Comparison of ENCODE assay signal across 8 cellular contexts in the genomic region with DNA sequence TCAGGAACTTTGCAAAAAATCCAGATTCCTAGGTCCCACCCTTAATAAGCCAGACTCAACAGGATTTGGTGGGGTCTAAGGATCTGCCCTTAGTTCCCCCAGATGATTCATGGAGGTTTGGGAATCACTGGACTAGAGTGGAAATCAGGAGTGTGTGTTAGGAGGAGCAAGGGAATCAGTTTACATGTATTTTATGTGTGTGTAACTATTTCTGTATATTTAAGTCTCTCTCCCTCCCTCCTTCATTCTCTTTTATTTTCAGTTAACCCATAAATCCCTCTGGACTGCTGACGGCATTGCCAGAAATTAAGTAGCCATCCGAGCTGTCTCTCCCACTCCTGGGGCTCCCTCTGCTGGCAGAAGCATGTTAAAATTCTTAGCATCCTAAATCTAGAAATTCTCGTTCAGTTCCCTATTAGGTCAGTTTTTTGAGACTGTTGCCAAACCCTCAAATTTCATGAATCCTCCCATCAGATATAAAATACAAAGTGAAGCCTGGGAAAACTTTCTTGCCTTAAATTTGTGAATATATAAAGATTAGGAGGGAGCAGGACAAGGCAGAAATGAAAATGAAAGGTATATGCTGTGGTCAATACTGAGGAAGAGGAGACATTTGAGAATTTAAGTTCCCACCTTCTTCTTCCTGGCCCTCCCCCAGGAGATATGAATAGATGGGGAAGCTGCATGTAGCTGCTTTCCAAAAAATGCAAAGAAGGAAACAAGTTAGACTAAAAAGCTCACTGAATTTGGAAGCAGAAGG. TPM values are rescaled to one million over a fixed set of nuclear protein-coding genes. Genes with fewer than 3 reads are reported as not detected.
A peak's percentile ranks its signal among the peaks of the same experiment; 100 is the strongest.
DNase-seq lines count a peak whose midpoint lies in the region; ATAC-seq, FAIRE-seq and TF ChIP-seq lines count a peak whose summit lies in the region.

No MANE protein-coding gene starts in this region.

- H3K9me3 ChIP-seq in AG04450 (ENCODE audit: control insufficient read depth, insufficient read depth, low read length) (no peaks in the 10 kb centered on the region), OCI-LY1 (ENCODE audit: low read length) (no peaks in the 10 kb centered on the region)
- no peaks in the 10 kb centered on the region for H3K9me3 ChIP-seq in naive thymus-derived CD4-positive, alpha-beta T cell (ENCODE audit: control insufficient read depth in 2 of 3, low read length in 3 of 3)

- no peaks in the 10 kb centered on the region for H3K9me3 Mint-ChIP-seq in naive thymus-derived CD4-positive, alpha-beta T cell

- H3K27ac Mint-ChIP-seq in naive thymus-derived CD4-positive, alpha-beta T cell = peak overlapping the region in 5 of 9 donors; percentile 14 to 74 (median 37)

- no peaks in the 10 kb centered on the region for H3F3A ChIP-seq in OCI-LY1 (ENCODE audit: insufficient read depth, low read length)

- no peaks in the 10 kb centered on the region for H3K36me3 ChIP-seq in OCI-LY1 (ENCODE audit: insufficient read depth, low read length)
- H3K36me3 ChIP-seq in naive thymus-derived CD4-positive, alpha-beta T cell (ENCODE audit: control insufficient read depth in 2 of 3, insufficient read depth in 3 of 3, low read length in 3 of 3) = no peaks in the 10 kb centered on the region

- H4K20me1 ChIP-seq in OCI-LY1 (ENCODE audit: insufficient read depth, low read length) = no peaks in the 10 kb centered on the region

- H3K27ac ChIP-seq in AG04450 (ENCODE audit: low read depth, low read length) (no peak overlapping the region), OCI-LY1 (ENCODE audit: low read depth, low read length, poor library complexity, severe bottlenecking) (no peak overlapping the region)
- H3K27ac ChIP-seq in naive thymus-derived CD4-positive, alpha-beta T cell (ENCODE audit: low read depth, low read length) = no peak overlapping the region

- H3K4me1 Mint-ChIP-seq in naive thymus-derived CD4-positive, alpha-beta T cell = peaks cover 16 to 48% (median 30%) of the 10 kb centered on the region in 7 donors

- TF ChIP-seq CTCF in AG04450 (IDR thresholded peaks at IDR 0.05; ENCODE audit: low read depth, low read length) (peak; percentile 90), OCI-LY1 (IDR thresholded peaks at IDR 0.05; ENCODE audit: low read length) (peak; percentile 87)

- H3K27me3 ChIP-seq in AG04450 (ENCODE audit: control insufficient read depth, insufficient read depth, low read length) (no peaks in the 10 kb centered on the region), OCI-LY1 (ENCODE audit: insufficient read depth, low read length) (no peaks in the 10 kb centered on the region)
- no peaks in the 10 kb centered on the region for H3K27me3 ChIP-seq in naive thymus-derived CD4-positive, alpha-beta T cell (ENCODE audit: control insufficient read depth in 2 of 2, insufficient read depth in 2 of 2, low read length in 2 of 2)

- no peak overlapping the region for H3K9ac ChIP-seq in OCI-LY1 (ENCODE audit: low read length)

- no peak for FAIRE-seq in HTR-8/SVneo (lab: Jason Lieb, UNC)

- no peak overlapping the region for H2AFZ ChIP-seq in OCI-LY1 (ENCODE audit: low read length)

- H3K4me1 ChIP-seq in OCI-LY1 (ENCODE audit: insufficient read depth, low read length, severe bottlenecking) = no peaks in the 10 kb centered on the region
- peaks cover 0 to 19% of the 10 kb centered on the region in 2 donors for H3K4me1 ChIP-seq in naive thymus-derived CD4-positive, alpha-beta T cell (ENCODE audit: control insufficient read depth in 2 of 2, insufficient read depth in 2 of 2, low read length in 2 of 2)

- no peaks in the 10 kb centered on the region for H3K9me2 ChIP-seq in OCI-LY1 (ENCODE audit: low read depth, low read length)

- intact Hi-C loops in naive thymus-derived CD4-positive, alpha-beta T cell (cut with micrococcal nuclease) = loop anchor here (1.0 to 5.0 kb wide), 12 partner anchors 18 to 491 kb away; partner anchors contain the start of genes UTP25 (in 2 of the 2) and G0S2 (in 1 of the 2)

- H3K79me2 ChIP-seq in OCI-LY1 (ENCODE audit: insufficient read depth, low read length) = no peaks in the 10 kb centered on the region

- H3K4me3 ChIP-seq in AG04450 (ENCODE audit: low read depth, low read length) = no peak overlapping the region
- H3K4me3 ChIP-seq in OCI-LY1 (ENCODE audit: low read depth, low read length, poor library complexity, severe bottlenecking) = no peak overlapping the region
- H3K4me3 ChIP-seq in naive thymus-derived CD4-positive, alpha-beta T cell (ENCODE audit: low read length) = no peak overlapping the region

- DNase-seq in AG04450 (ENCODE audit: low read depth, low spot score) = peak; percentile 70
- peak; percentile 66 for DNase-seq in HTR-8/SVneo (ENCODE audit: insufficient read length, low spot score)
- peak; percentile 72 for DNase-seq in activated T-cell treated with anti-CD3 and anti-CD28 coated beads for 1 hour (ENCODE audit: low read depth)
- DNase-seq in naive thymus-derived CD4-positive, alpha-beta T cell = peak; percentile 36 to 66 (median 57)
- peak; percentile 37 to 58 for DNase-seq in stimulated activated CD8-positive, alpha-beta memory T cell treated with anti-CD3 and anti-CD28 coated beads, Interleukin-7, amount 100 ng/mL, for 48 hours (ENCODE audit: extremely low read depth in 1 of 2, low read depth in 1 of 2)

- H3K36me3 Mint-ChIP-seq in naive thymus-derived CD4-positive, alpha-beta T cell = peaks cover 0 to 8% (median 0%) of the 10 kb centered on the region in 5 donors

- no peaks in the 10 kb centered on the region for H3K27me3 Mint-ChIP-seq in naive thymus-derived CD4-positive, alpha-beta T cell

- H3K4me3 Mint-ChIP-seq in naive thymus-derived CD4-positive, alpha-beta T cell = no peak overlapping the region

- CTCF ChIA-PET in AG04450 (lab: Charles Lee) = interaction anchor here (0.5 to 8.6 kb wide), 19 partner anchors 10 to 1602 kb away, joined by 3 to 159 read pairs (median 5); partner anchors contain the start of genes CAMK1G, HSD11B1 and LAMB3
- CTCF ChIA-PET in naive thymus-derived CD4-positive, alpha-beta T cell (lab: Charles Lee) = interaction anchor here (0.6 to 4.6 kb wide), 20 partner anchors 10 to 125 kb away, joined by 3 to 36 read pairs (median 4); no protein-coding TSS in a partner anchor

- POLR2A ChIA-PET in AG04450 (lab: Yijun Ruan, JAX) = interaction anchor here (1.0 kb wide), 1 partner anchor 123 kb away, joined by 3 read pairs; no protein-coding TSS in a partner anchor
- POLR2A ChIA-PET in naive thymus-derived CD4-positive, alpha-beta T cell (lab: Charles Lee) = interaction anchor here (0.9 to 1.0 kb wide), 3 partner anchors 77 to 92 kb away, joined by 3 to 4 read pairs (median 3); partner anchors contain the start of gene C1orf74

- ATAC-seq in GM18867 (IDR thresholded peaks at IDR 0.05; ENCODE audit: unreplicated experiment) (peak; percentile 78), esophagus mucosa (peak; percentile 64)
- ATAC-seq in naive thymus-derived CD4-positive, alpha-beta T cell = peak; percentile 75

- no peak overlapping the region for H3K4me2 ChIP-seq in OCI-LY1 (ENCODE audit: low read length)

RNA-seq across cellular contexts. Expression of gene HSD11B1, which starts 11.7 kb away (rescaled TPM):
- 4.5 and 4.7 TPM in 2 replicates for polyA plus RNA-seq in AG04450 (2011; rRNA removed)
- 2.0 and 2.1 TPM in 2 replicates for polyA minus RNA-seq in AG04450 (2011; rRNA and poly(A)+ RNA removed)
- 0.36 TPM for total RNA-seq in esophagus mucosa
- 1 to 10 TPM in 1 of 5 experiments, under 1 TPM in 1, not detected in 3; 0.47 to 3.6 TPM for total RNA-seq in naive thymus-derived CD4-positive, alpha-beta T cell
- polyA plus RNA-seq in naive thymus-derived CD4-positive, alpha-beta T cell = under 1 TPM; 0.18 to 0.54 TPM

RNA-seq across cellular contexts. Expression of gene G0S2, which starts 17.7 kb away (rescaled TPM):
- 3.5 and 4.7 TPM in 2 replicates for polyA plus RNA-seq in AG04450 (2011; rRNA removed)
- 0.52 and 2.1 TPM in 2 replicates for polyA minus RNA-seq in AG04450 (2011; rRNA and poly(A)+ RNA removed)
- 2.3 TPM for total RNA-seq in esophagus mucosa
- 100 to 1,000 TPM in 1 of 5 experiments, 10 to 100 TPM in 2, not detected in 2; 17.2 to 128 (median 81.1) TPM for total RNA-seq in naive thymus-derived CD4-positive, alpha-beta T cell
- under 1 TPM in 1 of 2 donors, not detected in 1; 0.39 TPM for polyA plus RNA-seq in naive thymus-derived CD4-positive, alpha-beta T cell

RNA-seq across cellular contexts. Expression of gene LAMB3, which starts 40.7 kb away (rescaled TPM):
- polyA plus RNA-seq in AG04450 (2011; rRNA removed) = 2.6 and 3.3 TPM in 2 replicates
- 2.4 and 2.7 TPM in 2 replicates for polyA minus RNA-seq in AG04450 (2011; rRNA and poly(A)+ RNA removed)
- total RNA-seq in esophagus mucosa = 76.7 TPM
- total RNA-seq in naive thymus-derived CD4-positive, alpha-beta T cell = 1 to 10 TPM in 3 of 5 experiments, under 1 TPM in 2; 0.43 to 5.7 (median 1.5) TPM
- under 1 TPM; 0.11 to 0.26 TPM for polyA plus RNA-seq in naive thymus-derived CD4-positive, alpha-beta T cell

Comparison
In these comparisons a context has a peak if more than half of its experiments do, and no peak if none do; other contexts are left out.
1. RNA of gene LAMB3, which starts 40.7 kb away (total RNA-seq): 76.7 TPM in esophagus mucosa (single experiment); 0.43 to 5.7 TPM in naive thymus-derived CD4-positive, alpha-beta T cell; every median in the first group is over 10 times any median in the second.
2. Peak in every context shown above with its lines, with median percentiles within 50 percentile points of each other: DNase-seq and ATAC-seq.